ENCODE assay signal across 2 cellular contexts in genomic region chr6:119090256-119090655, GRCh38.
TF ChIP-seq lines count a peak whose summit lies in the region.

No MANE protein-coding gene starts in this region.

TF ChIP-seq in HEK293, 187 proteins besides CTCF, POLR2A, EP300 and RAD21:
- TF ChIP-seq REST (tag by site-specific recombination; IDR thresholded peaks at IDR 0.05) (peak; percentile 96), REPIN1 (tag by site-specific recombination; IDR thresholded peaks at IDR 0.05; ENCODE audit: low read depth) (no peak), SCRT1 (tag by site-specific recombination; IDR thresholded peaks at IDR 0.05; ENCODE audit: borderline replicate concordance) (peak; percentile 21; the same call in 1 of the 2 replicates), ZBTB10 (tag by site-specific recombination; IDR thresholded peaks at IDR 0.05) (no peak), ZBTB20 (tag by site-specific recombination; IDR thresholded peaks at IDR 0.05) (no peak), ZNF529 (tag by site-specific recombination; IDR thresholded peaks at IDR 0.05; ENCODE audit: insufficient replicate concordance) (no peak)

TF ChIP-seq in WTC11, 78 proteins besides CTCF, POLR2A, EP300 and RAD21 (continued from another document):
- TF ChIP-seq ZNF532 (CRISPR knock-in tag; IDR thresholded peaks at IDR 0.05; ENCODE audit: borderline replicate concordance): no peak
- no peak for TF ChIP-seq USF2 (CRISPR knock-in tag; IDR thresholded peaks at IDR 0.05)
- TF ChIP-seq JUN (CRISPR knock-in tag; IDR thresholded peaks at IDR 0.05): no peak
- no peak for TF ChIP-seq ZNF138 (CRISPR knock-in tag; conservative IDR thresholded peaks at IDR 0.05)
- no peak for TF ChIP-seq NR3C1 (CRISPR knock-in tag; conservative IDR thresholded peaks at IDR 0.05; ENCODE audit: low read depth)
- no peak for TF ChIP-seq ZBTB43 (CRISPR knock-in tag; IDR thresholded peaks at IDR 0.05)
- no peak for TF ChIP-seq NFATC4 (CRISPR knock-in tag; IDR thresholded peaks at IDR 0.05)
- no peak for TF ChIP-seq NFYB (CRISPR knock-in tag; conservative IDR thresholded peaks at IDR 0.05; ENCODE audit: low read depth)
- no peak for TF ChIP-seq PRDM15 (CRISPR knock-in tag; IDR thresholded peaks at IDR 0.05)
